34 cellular contexts compared by ENCODE assay signal in genomic region chr16:28585674-28586073, GRCh38. TPM values are rescaled to one million over a fixed set of nuclear protein-coding genes. Genes with fewer than 3 reads are reported as not detected.
DNase-seq lines count a peak whose midpoint lies in the region; ATAC-seq, FAIRE-seq and TF ChIP-seq lines count a peak whose summit lies in the region.
"Had no signal": no experiment of that assay in that cellular context is flagged by ENCODE, and none has a peak within 500 bp of the region (broad histone marks: within the 10 kb centered on the region; RNA-seq: fewer than 3 reads in every experiment).

No MANE protein-coding gene starts in this region.

- FAIRE-seq in urothelium cell line (lab: Jason Lieb, UNC): no peak
- FAIRE-seq: endothelial cell of umbilical vein had no signal

- no peak overlapping the region for H3K27ac ChIP-seq in stomach
- H3K27ac ChIP-seq: spleen, uterus, WERI-Rb-1 had no signal

- intact Hi-C loops in stomach (cut with DNase I; ENCODE audit: low total_unique reads): no loop called here

- no peaks in the 10 kb centered on the region for H3K27me3 ChIP-seq in stomach
- H3K27me3 ChIP-seq: spleen, uterus had no signal

- DNase-seq in NCI-H2227 (lab: John Stamatoyannopoulos, UW; ENCODE audit: unreplicated experiment) (peak; percentile 13), NCI-H2227 treated with DMSO at 0.1 percent for 48 hours (lab: John Stamatoyannopoulos, UW) (no peak), M059J (ENCODE audit: low read depth) (peak; percentile 52), kidney tubule cell (ENCODE audit: low spot score) (peak; percentile 61), stomach (peak; percentile 77), urothelium cell line (ENCODE audit: low spot score) (no peak), DMS 273 treated with DMSO at 0.1 percent for 48 hours (lab: John Stamatoyannopoulos, UW) (no peak)
- DNase-seq: 8988T; activated CD4-positive, alpha-beta T cell treated with anti-CD3 and anti-CD28 coated beads, Interleukin-2, amount 10 ng/mL, durations not matched to agents 7 days and 5 days; activated T-cell treated with anti-CD3 and anti-CD28 coated beads, Interleukin-2, amount 50 U/mL, for 48 hours; cerebellar nuclear complex; EL; H7; hypothalamus; KBM-7; NCI-H1417; NCI-H2081; NCI-H446; NCI-H774; OCI-M1; retina; SIG-M5; spleen; stimulated activated CD4-positive, alpha-beta T cell treated with anti-CD3 and anti-CD28 coated beads, Interleukin-2, amount 100 ng/mL, for 48 hours; substantia nigra; uterus; WERI-Rb-1 had no signal

- peaks cover 67 to 100% (median 100%) of the 10 kb centered on the region in 4 donors for H3K36me3 ChIP-seq in stomach
- H3K36me3 ChIP-seq: uterus had no signal

- WGBS in stomach, 5 donors: 50 to 82% (median 65%) methylated on average over 11 of the region's 11 CpGs

- no peaks in the 10 kb centered on the region for H3K4me1 ChIP-seq in stomach
- H3K4me1 ChIP-seq: spleen, uterus had no signal

- H3K9me3 ChIP-seq in stomach: no peaks in the 10 kb centered on the region
- H3K9me3 ChIP-seq: spleen, uterus had no signal

- no peak for TF ChIP-seq CTCF in stomach (IDR thresholded peaks at IDR 0.05)

- ATAC-seq in HG03521 (IDR thresholded peaks at IDR 0.05; ENCODE audit: unreplicated experiment): no peak
- ATAC-seq: natural killer cell treated with Interleukin-12 subunit alpha and Interleukin-12 subunit beta and Interleukin-15 and Interleukin-18, amount 100 ng/mL, for 72 hours had no signal

- no peak overlapping the region for H3K4me3 ChIP-seq in stomach
- H3K4me3 ChIP-seq: spleen, uterus had no signal

- TF ChIP-seq EP300 in stomach (IDR thresholded peaks at IDR 0.05): no peak

- no peak for TF ChIP-seq POLR2A in stomach (IDR thresholded peaks at IDR 0.05)

RNA-seq across cellular contexts. Expression of gene SULT1A2, which starts 11.2 kb away (rescaled TPM):
- total RNA-seq in M059J (2014; rRNA removed; shearing (Covaris generic)): not detected in 2 replicates
- total RNA-seq in stomach: under 1 TPM in 3 of 5 donors, not detected in 2; 0.18 to 0.87 (median 0.43) TPM
- 1 to 10 TPM; 1.1 to 2.4 (median 1.5) TPM for polyA plus RNA-seq in stomach
- total RNA-seq: endothelial cell of umbilical vein, lower leg skin, osteoblast had no signal
- polyA plus RNA-seq: endothelial cell of umbilical vein, fibroblast of lung had no signal

RNA-seq across cellular contexts. Expression of gene SULT1A1, which starts 24.2 kb away (rescaled TPM):
- 0.91 and 1.2 TPM in 2 replicates for total RNA-seq in M059J (2014; rRNA removed; shearing (Covaris generic))
- 10 to 100 TPM in 4 of 5 donors, 1 to 10 TPM in 1; 6.2 to 99.8 (median 66.9) TPM for total RNA-seq in stomach
- polyA plus RNA-seq in stomach: 10 to 100 TPM; 27.7 to 74.8 (median 34.4) TPM

RNA-seq across cellular contexts. Expression of gene SGF29, which starts 32.0 kb away (rescaled TPM):
- total RNA-seq in M059J (2014; rRNA removed; shearing (Covaris generic)): 16.5 and 16.7 TPM in 2 replicates
- total RNA-seq in stomach: 100 to 1,000 TPM in 1 of 5 donors, 10 to 100 TPM in 2, 1 to 10 TPM in 2; 4.3 to 115 (median 12.9) TPM
- polyA plus RNA-seq in stomach: 10 to 100 TPM; 32.2 to 52.5 (median 33.7) TPM

RNA-seq across cellular contexts. Expression of gene NUPR1, which starts 46.9 kb away (rescaled TPM):
- total RNA-seq in M059J (2014; rRNA removed; shearing (Covaris generic)): 1.1 and 3.5 TPM in 2 replicates
- total RNA-seq in stomach: 100 to 1,000 TPM in 1 of 5 donors, 10 to 100 TPM in 3, 1 to 10 TPM in 1; 4.2 to 251 (median 14.0) TPM
- polyA plus RNA-seq in stomach: 100 to 1,000 TPM; 123 to 239 (median 126) TPM
- total RNA-seq: activated CD4-positive, alpha-beta T cell treated with anti-CD3 and anti-CD28 coated beads, Interleukin-2, amount 10 ng/mL, durations not matched to agents 7 days and 5 days; H7; natural killer cell treated with Interleukin-12 subunit alpha and Interleukin-12 subunit beta and Interleukin-15 and Interleukin-18, amount 100 ng/mL, for 72 hours had no signal

RNA-seq across cellular contexts. Expression of gene NPIPB8, which starts 52.2 kb away (rescaled TPM):
- total RNA-seq in M059J (2014; rRNA removed; shearing (Covaris generic)): not detected in 2 replicates
- total RNA-seq in stomach: 1 to 10 TPM in 1 of 5 donors, not detected in 4; 1.0 TPM
- under 1 TPM in 1 of 3 donors, not detected in 2; 0.08 TPM for polyA plus RNA-seq in stomach
- total RNA-seq: endothelial cell of umbilical vein, lower leg skin, osteoblast had no signal
- polyA plus RNA-seq: CD14-positive monocyte, fibroblast of lung, spleen had no signal

Comparison
In these comparisons a context has a peak if more than half of its experiments do, and no peak if none do; other contexts are left out.
1. DNase-seq: peak in NCI-H2227 (single experiment), M059J (single experiment), kidney tubule cell (single experiment) and stomach (single experiment); none in NCI-H2227 treated with DMSO at 0.1 percent for 48 hours (single experiment), urothelium cell line (single experiment) and DMS 273 treated with DMSO at 0.1 percent for 48 hours (single experiment).